Comparison of ENCODE assay signal across 1 cellular context in genomic region chr1:75964110-75964759, GRCh38.
TF ChIP-seq lines count a peak whose summit lies in the region.

No MANE protein-coding gene starts in this region.

TF ChIP-seq in H1, 55 proteins besides CTCF, POLR2A, EP300 and RAD21:
- TF ChIP-seq CEBPB (IDR thresholded peaks at IDR 0.05; ENCODE audit: low read depth, low read length), result 0 out of 2 replicates have a peak, but pooled peaks have one; percentile 36
TF ChIP-seq in H1: peak in this region for 1; not testable (repeated sequence) for 54.
